ENCODE assay signal across 14 cellular contexts in genomic region chr15:75583689-75584088, GRCh38. TPM values are rescaled to one million over a fixed set of nuclear protein-coding genes. Genes with fewer than 3 reads are reported as not detected.
DNase-seq lines count a peak whose midpoint lies in the region; ATAC-seq and TF ChIP-seq lines count a peak whose summit lies in the region.
"Had no signal": no experiment of that assay in that cellular context is flagged by ENCODE, and none has a peak within 500 bp of the region (broad histone marks: within the 10 kb centered on the region; RNA-seq: fewer than 3 reads in every experiment).

No MANE protein-coding gene starts in this region.

- intact Hi-C loops in left ventricle myocardium superior (cut with micrococcal nuclease), result no loop called here
- intact Hi-C loops in Right ventricle myocardium inferior (cut with DNase I), result no loop called here
- intact Hi-C loops in dendritic cell treated with granulocyte-macrophage colony-stimulating factor and Interleukin-4, amounts not matched to agents 40 ng/mL and 50 ng/mL, for 4 days (cut with micrococcal nuclease), result no loop called here

- no peak for TF ChIP-seq CTCF in nephron (IDR thresholded peaks at IDR 0.05; ENCODE audit: unreplicated experiment in 3 of 3)

- H3K9me3 Mint-ChIP-seq in dendritic cell treated with granulocyte-macrophage colony-stimulating factor and Interleukin-4, amounts not matched to agents 40 ng/mL and 50 ng/mL, for 4 days, result no peaks in the 10 kb centered on the region
- no peaks in the 10 kb centered on the region for H3K9me3 Mint-ChIP-seq in nephron
- H3K9me3 Mint-ChIP-seq: CD8-positive, alpha-beta memory T cell had no signal

- H3K36me3 Mint-ChIP-seq in dendritic cell treated with granulocyte-macrophage colony-stimulating factor and Interleukin-4, amounts not matched to agents 40 ng/mL and 50 ng/mL, for 4 days (ENCODE audit: low read depth), result peaks cover 13% of the 10 kb centered on the region
- H3K36me3 Mint-ChIP-seq in nephron (ENCODE audit: low read depth), result peaks cover 11% of the 10 kb centered on the region

- no peak overlapping the region for H3K4me3 Mint-ChIP-seq in dendritic cell treated with granulocyte-macrophage colony-stimulating factor and Interleukin-4, amounts not matched to agents 40 ng/mL and 50 ng/mL, for 4 days
- H3K4me3 Mint-ChIP-seq in nephron, result peak overlapping the region in 2 of 3 experiments; percentile 21 to 43
- H3K4me3 Mint-ChIP-seq: CD8-positive, alpha-beta memory T cell had no signal

- peak overlapping the region; percentile 25 for H3K27ac Mint-ChIP-seq in dendritic cell treated with granulocyte-macrophage colony-stimulating factor and Interleukin-4, amounts not matched to agents 40 ng/mL and 50 ng/mL, for 4 days
- peak overlapping the region; percentile 63 to 76 (median 74) for H3K27ac Mint-ChIP-seq in nephron

- H3K27me3 Mint-ChIP-seq in dendritic cell treated with granulocyte-macrophage colony-stimulating factor and Interleukin-4, amounts not matched to agents 40 ng/mL and 50 ng/mL, for 4 days, result no peaks in the 10 kb centered on the region
- no peaks in the 10 kb centered on the region for H3K27me3 Mint-ChIP-seq in nephron (ENCODE audit: low read depth)
- H3K27me3 Mint-ChIP-seq: CD8-positive, alpha-beta memory T cell had no signal

- ATAC-seq in left ventricle myocardium superior (no peak), Right ventricle myocardium inferior (no peak), HG03095 (IDR thresholded peaks at IDR 0.05; ENCODE audit: unreplicated experiment) (no peak)

- DNase-seq in left ventricle myocardium superior, result peak; percentile 46
- DNase-seq in Right ventricle myocardium inferior (ENCODE audit: missing footprints), result no peak
- DNase-seq in pons (ENCODE audit: low spot score), result no peak
- DNase-seq in OCI-M1 (lab: John Stamatoyannopoulos, UW), result no peak
- DNase-seq: CD8-positive, alpha-beta memory T cell; DMS53; EL; NCI-H1436; NCI-H1930; NCI-H526; PC-9 had no signal

- peaks cover 22% of the 10 kb centered on the region for H3K4me1 Mint-ChIP-seq in dendritic cell treated with granulocyte-macrophage colony-stimulating factor and Interleukin-4, amounts not matched to agents 40 ng/mL and 50 ng/mL, for 4 days (ENCODE audit: low read depth)
- H3K4me1 Mint-ChIP-seq in nephron, result peaks cover 8% of the 10 kb centered on the region

RNA-seq across cellular contexts. Expression of gene PTPN9, which starts 4.6 kb away (rescaled TPM):
- total RNA-seq in left ventricle myocardium superior (6.6 TPM), Right ventricle myocardium inferior (9.3 TPM)

RNA-seq across cellular contexts. Expression of gene SNUPN, which starts 41.8 kb away (rescaled TPM):
- 18.1 TPM for total RNA-seq in left ventricle myocardium superior
- total RNA-seq in Right ventricle myocardium inferior, result 19.4 TPM

RNA-seq across cellular contexts. Expression of gene IMP3, which starts 56.3 kb away (rescaled TPM):
- 45.3 TPM for total RNA-seq in left ventricle myocardium superior
- 43.3 TPM for total RNA-seq in Right ventricle myocardium inferior
